In genomic region chr11:7495997-7496545, GRCh38 we compare ENCODE assay signal across 10 cellular contexts. TPM values are rescaled to one million over a fixed set of nuclear protein-coding genes. Genes with fewer than 3 reads are reported as not detected.
DNase-seq lines count a peak whose midpoint lies in the region; ATAC-seq, FAIRE-seq and TF ChIP-seq lines count a peak whose summit lies in the region.
"Had no signal": no experiment of that assay in that cellular context is flagged by ENCODE, and none has a peak within 500 bp of the region (broad histone marks: within the 10 kb centered on the region; RNA-seq: fewer than 3 reads in every experiment).

No MANE protein-coding gene starts in this region.

- no peaks in the 10 kb centered on the region for H3K4me1 Mint-ChIP-seq in HFFc6 (ENCODE audit: low read depth)

- no peak for TF ChIP-seq CTCF in HFFc6 (IDR thresholded peaks at IDR 0.05)

- no peak for TF ChIP-seq POLR2A in H54 (IDR thresholded peaks at IDR 0.05; ENCODE audit: low read depth, low read length)

- H3K4me3 Mint-ChIP-seq in HFFc6: no peak overlapping the region

- no peaks in the 10 kb centered on the region; the same call in 1 of the 2 replicates for H3K27me3 Mint-ChIP-seq in HFFc6 (ENCODE audit: insufficient read depth)

- no peak for FAIRE-seq in H54 (lab: Jason Lieb, UNC)
- FAIRE-seq: endometrium had no signal

- DNase-seq in KBM-7: peak; percentile 58
- DNase-seq in midbrain (lab: John Stamatoyannopoulos, UW): peak; percentile 22
- no peak for DNase-seq in HFFc6
- DNase-seq in NCI-H1417 treated with DMSO at 0.1 percent for 48 hours (lab: John Stamatoyannopoulos, UW): no peak
- DNase-seq in H54 (ENCODE audit: insufficient read length, low spot score): no peak
- no peak for DNase-seq in NCI-H526 treated with DMSO at 0.1 percent for 48 hours (lab: John Stamatoyannopoulos, UW)

- H3K36me3 Mint-ChIP-seq in HFFc6 (ENCODE audit: low read depth): no peaks in the 10 kb centered on the region

- ATAC-seq in GM18907 (IDR thresholded peaks at IDR 0.05; ENCODE audit: unreplicated experiment) (peak; percentile 93), GM21825 (IDR thresholded peaks at IDR 0.05; ENCODE audit: unreplicated experiment) (peak; percentile 87)
- ATAC-seq: HCT116 had no signal

- in situ Hi-C loops in KBM-7 (cut with MboI; ENCODE audit: low pct_unique_long_range_greater_than_20kb, low sequenced_read_pairs): no loop called here

- no peaks in the 10 kb centered on the region for H3K9me3 Mint-ChIP-seq in HFFc6

- no peak overlapping the region for H3K27ac Mint-ChIP-seq in HFFc6

RNA-seq across cellular contexts. Expression of gene OLFML1, which starts 10.8 kb away (rescaled TPM):
- total RNA-seq in HFFc6 (2021; fragmentation: NEBNext Ultra II Directional; extraction: Animal tissue kit (Norgen Biotek cat#: 25700)): under 1 TPM in 3 of 6 experiments, not detected in 3; 0.20 to 0.43 (median 0.25) TPM

RNA-seq across cellular contexts. Expression of gene PPFIBP2, which starts 17.7 kb away (rescaled TPM):
- total RNA-seq in HFFc6 (2021; fragmentation: NEBNext Ultra II Directional; extraction: Animal tissue kit (Norgen Biotek cat#: 25700)): 1 to 10 TPM; 6.0 to 8.5 (median 7.3) TPM

Comparison
In these comparisons a context has a peak if more than half of its experiments do, and no peak if none do; other contexts are left out.
1. DNase-seq: peak in KBM-7 (single experiment) and midbrain (single experiment); none in HFFc6 (single experiment), NCI-H1417 treated with DMSO at 0.1 percent for 48 hours (single experiment), H54 (single experiment) and NCI-H526 treated with DMSO at 0.1 percent for 48 hours (single experiment).